ENCODE assay signal across 13 cellular contexts in the genomic region with DNA sequence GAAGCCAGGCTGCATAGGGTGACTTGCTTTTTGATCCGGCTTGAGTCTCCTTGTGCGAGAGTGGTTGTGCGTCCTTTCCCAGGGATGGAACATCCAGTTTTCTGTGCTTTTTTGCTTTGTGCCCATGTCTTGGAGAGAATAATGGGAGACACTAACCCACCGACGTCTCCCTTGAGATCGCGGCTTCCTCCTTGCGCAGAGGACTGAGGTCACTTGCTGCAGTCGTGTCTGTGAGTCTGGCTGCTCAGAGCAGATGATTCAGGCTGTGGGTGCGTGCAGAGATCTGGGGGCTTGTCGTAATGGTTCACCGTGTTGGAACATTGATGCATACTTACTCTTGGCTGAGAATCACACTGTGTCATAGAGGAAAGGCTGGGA.
A peak's percentile ranks its signal among the peaks of the same experiment; 100 is the strongest.
DNase-seq lines count a peak whose midpoint lies in the region; ATAC-seq and TF ChIP-seq lines count a peak whose summit lies in the region.
"Had no signal": no experiment of that assay in that cellular context is flagged by ENCODE, and none has a peak within 500 bp of the region (broad histone marks: within the 10 kb centered on the region; RNA-seq: fewer than 3 reads in every experiment).

No MANE protein-coding gene starts in this region.

- no peaks in the 10 kb centered on the region for H4K20me1 ChIP-seq in SK-N-SH (ENCODE audit: insufficient read depth)

- TF ChIP-seq RAD21 in SK-N-SH (IDR thresholded peaks at IDR 0.05; ENCODE audit: low read length): no peak

- no peaks in the 10 kb centered on the region for H3K79me2 ChIP-seq in SK-N-SH (ENCODE audit: insufficient read depth)

- H3K27me3 ChIP-seq in effector memory CD4-positive, alpha-beta T cell (replicated peaks; ENCODE audit: control insufficient read depth, insufficient read depth, low read length, poor library complexity, severe bottlenecking): peaks cover 20% of the 10 kb centered on the region
- peaks cover 46% of the 10 kb centered on the region for H3K27me3 ChIP-seq in SK-N-SH (ENCODE audit: insufficient read depth)

- H3K4me2 ChIP-seq in SK-N-SH: no peak overlapping the region

- H3K27me3 Mint-ChIP-seq in WTC11 (ENCODE audit: low read depth): peaks cover 76% of the 10 kb centered on the region
- H3K27me3 Mint-ChIP-seq in neural crest cell (ENCODE audit: low read depth): peaks cover 98% of the 10 kb centered on the region

- H3F3A ChIP-seq in SK-N-SH (replicated peaks; ENCODE audit: insufficient read depth): no peaks in the 10 kb centered on the region

- intact Hi-C loops in lower leg skin (cut with DNase I; ENCODE audit: low total_unique reads): no loop called here

- H3K9me2 ChIP-seq in SK-N-SH: no peaks in the 10 kb centered on the region

- no peak overlapping the region for H3K27ac ChIP-seq in effector memory CD4-positive, alpha-beta T cell (ENCODE audit: insufficient read depth, low read length, poor library complexity, severe bottlenecking)
- H3K27ac ChIP-seq in coronary artery (no peak overlapping the region), SK-N-SH (ENCODE audit: low read depth in 2 of 2, low read length in 1 of 2) (no peak overlapping the region)
- H3K27ac ChIP-seq: breast epithelium, lower lobe of right lung, right atrium auricular region, VCaP had no signal

- TF ChIP-seq CTCF in WTC11 (IDR thresholded peaks at IDR 0.05) (no peak), neural crest cell (conservative IDR thresholded peaks at IDR 0.05) (no peak), lower leg skin (IDR thresholded peaks at IDR 0.05) (no peak), coronary artery (IDR thresholded peaks at IDR 0.05) (no peak), SK-N-SH (IDR thresholded peaks at IDR 0.05) (no peak)

- peak overlapping the region; percentile 20 for H3K4me3 ChIP-seq in effector memory CD4-positive, alpha-beta T cell (ENCODE audit: insufficient read depth, low read depth, low read length, poor library complexity, severe bottlenecking)
- H3K4me3 ChIP-seq in lower leg skin (ENCODE audit: low read depth, poor library complexity, severe bottlenecking) (no peak overlapping the region), coronary artery (no peak overlapping the region), SK-N-SH (ENCODE audit: low read depth in 2 of 2, low read length in 1 of 2) (no peak overlapping the region)
- H3K4me3 ChIP-seq: lower lobe of right lung had no signal

- no peak overlapping the region for H2AFZ ChIP-seq in SK-N-SH (ENCODE audit: low read depth)

- H3K27ac Mint-ChIP-seq in WTC11: no peak overlapping the region
- H3K27ac Mint-ChIP-seq in neural crest cell (ENCODE audit: unreplicated experiment): no peak overlapping the region

- no peak for TF ChIP-seq POLR2A in lower leg skin (IDR thresholded peaks at IDR 0.05)

- H3K36me3 Mint-ChIP-seq in WTC11 (no peaks in the 10 kb centered on the region), neural crest cell (ENCODE audit: low read depth) (no peaks in the 10 kb centered on the region)

- DNase-seq in ELR (ENCODE audit: low read depth): peak; percentile 12
- no peak for DNase-seq in WTC11 (ENCODE audit: low spot score)
- no peak for DNase-seq in effector memory CD4-positive, alpha-beta T cell
- DNase-seq in neural crest cell (ENCODE audit: low read depth, low spot score): no peak
- DNase-seq in lower leg skin (ENCODE audit: low spot score in 2 of 2): no peak
- no peak for DNase-seq in coronary artery (ENCODE audit: low spot score)
- no peak for DNase-seq in SK-N-SH
- DNase-seq: lower lobe of right lung, NCI-H2029 had no signal

- no peaks in the 10 kb centered on the region for H3K36me3 ChIP-seq in effector memory CD4-positive, alpha-beta T cell (ENCODE audit: control insufficient read depth, insufficient read depth, low read length)
- H3K36me3 ChIP-seq in SK-N-SH (replicated peaks in 1 of 2; ENCODE audit: control insufficient read depth in 1 of 2, insufficient read depth in 2 of 2, low read length in 1 of 2): no peaks in the 10 kb centered on the region
- H3K36me3 ChIP-seq: breast epithelium, lower lobe of right lung, right atrium auricular region had no signal

- peak; percentile 8 for ATAC-seq in WTC11
- ATAC-seq in GM18498 (IDR thresholded peaks at IDR 0.05; ENCODE audit: unreplicated experiment): no peak

- H3K9me3 ChIP-seq in effector memory CD4-positive, alpha-beta T cell (ENCODE audit: control insufficient read depth, low read length): no peaks in the 10 kb centered on the region
- H3K9me3 ChIP-seq in SK-N-SH: no peaks in the 10 kb centered on the region
- H3K9me3 ChIP-seq: breast epithelium, lower lobe of right lung, right atrium auricular region had no signal

- no peaks in the 10 kb centered on the region for H3K9me3 Mint-ChIP-seq in WTC11
- H3K9me3 Mint-ChIP-seq in neural crest cell: no peaks in the 10 kb centered on the region

- H3K4me1 ChIP-seq in effector memory CD4-positive, alpha-beta T cell (ENCODE audit: control insufficient read depth, insufficient read depth, low read length, poor library complexity, severe bottlenecking): peaks cover 3% of the 10 kb centered on the region
- no peaks in the 10 kb centered on the region for H3K4me1 ChIP-seq in SK-N-SH (ENCODE audit: control insufficient read depth in 1 of 2, insufficient read depth in 2 of 2, low read depth in 1 of 2, low read length in 1 of 2)
- H3K4me1 ChIP-seq: breast epithelium, lower lobe of right lung had no signal

- POLR2A ChIA-PET in WTC11 (lab: Charles Lee): no interaction called here
- POLR2A ChIA-PET in SK-N-SH (lab: Yijun Ruan, JAX): no interaction called here

- no peak overlapping the region for H3K9ac ChIP-seq in SK-N-SH

- WGBS in lower leg skin, 2 donors: 6 to 8% methylated on average over 12 of the region's 12 CpGs
- WGBS in SK-N-SH (ENCODE audit: low lambda C conversion rate): 15% methylated on average over 12 of the region's 12 CpGs

- H3K4me1 Mint-ChIP-seq in WTC11 (peaks cover 16% of the 10 kb centered on the region), neural crest cell (peaks cover 32% of the 10 kb centered on the region)

- H3K4me3 Mint-ChIP-seq in WTC11 (peak overlapping the region; percentile 86), neural crest cell (peak overlapping the region; percentile 63)

- CTCF ChIA-PET in WTC11 (lab: Charles Lee): interaction anchor here (1.3 to 2.1 kb wide), 3 partner anchors 72 to 129 kb away, joined by 3 to 7 read pairs (median 5); no protein-coding TSS in a partner anchor
- CTCF ChIA-PET in SK-N-SH (lab: Yijun Ruan, JAX): no interaction called here

- no peak for TF ChIP-seq EP300 in SK-N-SH (IDR thresholded peaks at IDR 0.05; ENCODE audit: borderline replicate concordance in 1 of 2, low read depth in 1 of 2, low read length in 1 of 2)

TF ChIP-seq in SK-N-SH, 30 proteins besides CTCF, POLR2A, EP300 and RAD21:
- TF ChIP-seq, protein P1, sequence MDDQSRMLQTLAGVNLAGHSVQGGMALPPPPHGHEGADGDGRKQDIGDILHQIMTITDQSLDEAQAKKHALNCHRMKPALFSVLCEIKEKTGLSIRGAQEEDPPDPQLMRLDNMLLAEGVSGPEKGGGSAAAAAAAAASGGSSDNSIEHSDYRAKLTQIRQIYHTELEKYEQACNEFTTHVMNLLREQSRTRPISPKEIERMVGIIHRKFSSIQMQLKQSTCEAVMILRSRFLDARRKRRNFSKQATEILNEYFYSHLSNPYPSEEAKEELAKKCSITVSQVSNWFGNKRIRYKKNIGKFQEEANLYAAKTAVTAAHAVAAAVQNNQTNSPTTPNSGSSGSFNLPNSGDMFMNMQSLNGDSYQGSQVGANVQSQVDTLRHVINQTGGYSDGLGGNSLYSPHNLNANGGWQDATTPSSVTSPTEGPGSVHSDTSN (IDR thresholded peaks at IDR 0.05): no peak
- no peak for TF ChIP-seq YY1 (IDR thresholded peaks at IDR 0.05; ENCODE audit: low read depth)
- TF ChIP-seq MEF2A (IDR thresholded peaks at IDR 0.05; ENCODE audit: borderline replicate concordance, low read depth): no peak
- no peak for TF ChIP-seq NFIC (IDR thresholded peaks at IDR 0.05; ENCODE audit: borderline replicate concordance)
- no peak for TF ChIP-seq SMC3 (IDR thresholded peaks at IDR 0.05; ENCODE audit: low read depth, low read length)
- TF ChIP-seq FOXM1 (IDR thresholded peaks at IDR 0.05; ENCODE audit: low read depth): no peak
- no peak for TF ChIP-seq FOXJ3 (CRISPR knock-in tag; IDR thresholded peaks at IDR 0.05)
- TF ChIP-seq, protein P2, sequence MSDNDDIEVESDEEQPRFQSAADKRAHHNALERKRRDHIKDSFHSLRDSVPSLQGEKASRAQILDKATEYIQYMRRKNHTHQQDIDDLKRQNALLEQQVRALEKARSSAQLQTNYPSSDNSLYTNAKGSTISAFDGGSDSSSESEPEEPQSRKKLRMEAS (IDR thresholded peaks at IDR 0.05; ENCODE audit: low read depth): no peak
- no peak for TF ChIP-seq TCF12 (IDR thresholded peaks at IDR 0.05)
- TF ChIP-seq, protein P3, sequence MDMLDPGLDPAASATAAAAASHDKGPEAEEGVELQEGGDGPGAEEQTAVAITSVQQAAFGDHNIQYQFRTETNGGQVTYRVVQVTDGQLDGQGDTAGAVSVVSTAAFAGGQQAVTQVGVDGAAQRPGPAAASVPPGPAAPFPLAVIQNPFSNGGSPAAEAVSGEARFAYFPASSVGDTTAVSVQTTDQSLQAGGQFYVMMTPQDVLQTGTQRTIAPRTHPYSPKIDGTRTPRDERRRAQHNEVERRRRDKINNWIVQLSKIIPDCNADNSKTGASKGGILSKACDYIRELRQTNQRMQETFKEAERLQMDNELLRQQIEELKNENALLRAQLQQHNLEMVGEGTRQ (IDR thresholded peaks at IDR 0.05; ENCODE audit: borderline replicate concordance, low read depth, low read length): no peak
- TF ChIP-seq, protein P4, sequence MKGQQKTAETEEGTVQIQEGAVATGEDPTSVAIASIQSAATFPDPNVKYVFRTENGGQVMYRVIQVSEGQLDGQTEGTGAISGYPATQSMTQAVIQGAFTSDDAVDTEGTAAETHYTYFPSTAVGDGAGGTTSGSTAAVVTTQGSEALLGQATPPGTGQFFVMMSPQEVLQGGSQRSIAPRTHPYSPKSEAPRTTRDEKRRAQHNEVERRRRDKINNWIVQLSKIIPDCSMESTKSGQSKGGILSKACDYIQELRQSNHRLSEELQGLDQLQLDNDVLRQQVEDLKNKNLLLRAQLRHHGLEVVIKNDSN (IDR thresholded peaks at IDR 0.05; ENCODE audit: borderline replicate concordance, low read depth): no peak
- no peak for TF ChIP-seq EZH2phosphoT487 (IDR thresholded peaks at IDR 0.05; ENCODE audit: borderline replicate concordance, low read depth)
